22 cellular contexts compared by ENCODE assay signal in the genomic region with DNA sequence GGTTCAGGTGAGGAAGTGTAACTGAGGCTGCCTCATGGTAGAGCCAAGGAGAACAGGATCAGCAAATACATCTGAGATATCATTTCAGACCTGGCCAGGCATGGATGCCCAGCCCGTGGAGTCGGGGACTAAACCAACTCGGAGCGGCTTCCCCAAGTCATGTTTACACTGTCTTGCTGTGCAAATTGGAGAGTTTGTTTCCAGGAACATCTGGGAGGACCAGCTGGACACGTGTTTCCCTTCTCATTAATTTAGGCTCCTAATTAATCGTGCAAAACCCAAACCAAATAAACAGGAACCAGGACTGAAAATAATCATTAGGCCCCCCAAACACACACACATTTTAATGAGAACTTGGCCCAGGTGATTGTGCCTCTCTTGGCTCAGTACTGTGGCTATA.
"Had no signal": no experiment of that assay in that cellular context is flagged by ENCODE, and none has a peak within 500 bp of the region (broad histone marks: within the 10 kb centered on the region; RNA-seq: fewer than 3 reads in every experiment).

No MANE protein-coding gene starts in this region.

- H3K4me1 ChIP-seq: heart left ventricle, pancreas, suprapubic skin, thyroid gland, uterus had no signal

- H3K4me3 ChIP-seq: heart left ventricle, lung, pancreas, suprapubic skin, thyroid gland, uterus had no signal

- H3K9me3 ChIP-seq: pancreas, suprapubic skin, thyroid gland had no signal

- H3K27ac ChIP-seq: heart left ventricle, pancreas, suprapubic skin, thyroid gland, uterus had no signal

- H3K27me3 ChIP-seq: heart left ventricle, pancreas, suprapubic skin, thyroid gland, uterus had no signal

- DNase-seq: effector CD4-positive, alpha-beta T cell; endodermal cell; erythroblast; foreskin melanocyte; heart left ventricle; hippocampal formation; left colon; left ventricle myocardium superior; mesenchymal stem cell; midbrain; occipital lobe; pancreas; right cardiac atrium; stimulated activated CD4-positive, alpha-beta T cell treated with anti-CD3 and anti-CD28 coated beads, Interleukin-4, amount 100 ng/mL, for 1 hour; stimulated activated CD8-positive, alpha-beta memory T cell treated with anti-CD3 and anti-CD28 coated beads, Interleukin-4, amount 100 ng/mL, for 48 hours; stimulated activated naive CD8-positive, alpha-beta T cell treated with anti-CD3 and anti-CD28 coated beads, Interleukin-15, Interleukin-2, amounts not matched to agents 100 U/mL and 50 U/mL, for 24 hours; thyroid gland; uterus had no signal

- ATAC-seq: heart left ventricle; left colon; left ventricle myocardium superior; natural killer cell treated with Interleukin-12 subunit alpha and Interleukin-12 subunit beta and Interleukin-15 and Interleukin-18, amount 100 ng/mL, for 72 hours; pancreas; right cardiac atrium; stimulated activated effector memory CD8-positive, alpha-beta T cell treated with anti-CD3 and anti-CD28 coated beads, Interleukin-12 subunit alpha, Interleukin-12 subunit beta, amount 100 ng/mL, for 72 hours; stimulated activated naive CD8-positive, alpha-beta T cell treated with anti-CD3 and anti-CD28 coated beads, Interleukin-15, Interleukin-2, amounts not matched to agents 100 U/mL and 50 U/mL, for 24 hours had no signal

- H3K36me3 ChIP-seq: heart left ventricle, pancreas, suprapubic skin, thyroid gland, uterus had no signal
